ENCODE assay signal across 8 cellular contexts in genomic region chr7:75074262-75074641, GRCh38. TPM values are rescaled to one million over a fixed set of nuclear protein-coding genes. Genes with fewer than 3 reads are reported as not detected.
DNase-seq lines count a peak whose midpoint lies in the region; ATAC-seq and TF ChIP-seq lines count a peak whose summit lies in the region.
"Not testable (repeated sequence)": the region's sequence is repeated elsewhere in the genome, so short reads cannot be mapped to it uniquely, and the experiment has no call there.

No MANE protein-coding gene starts in this region.

- TF ChIP-seq CTCF in DOHH2 (IDR thresholded peaks at IDR 0.05; ENCODE audit: low read depth, low read length, poor library complexity, severe bottlenecking); NB4 (IDR thresholded peaks at IDR 0.05; ENCODE audit: low read depth, low read length); activated CD8-positive, alpha-beta T cell treated with anti-CD3 and anti-CD28 coated beads for 36 hours (IDR thresholded peaks at IDR 0.05); mammary epithelial cell (conservative IDR thresholded peaks at IDR 0.05 in 1 of 2, IDR thresholded peaks at IDR 0.05 in 1 of 2; ENCODE audit: extremely low read depth in 1 of 2, insufficient read depth in 1 of 2, low read depth in 1 of 2, low read length in 2 of 2); fibroblast of pulmonary artery (IDR thresholded peaks at IDR 0.05; ENCODE audit: low read length, missing control alignments); type B pancreatic cell (conservative IDR thresholded peaks at IDR 0.05): not testable (repeated sequence)

- H3K4me1 Mint-ChIP-seq in activated CD8-positive, alpha-beta T cell treated with anti-CD3 and anti-CD28 coated beads for 36 hours (ENCODE audit: low read depth); type B pancreatic cell (ENCODE audit: unreplicated experiment): not testable (repeated sequence)

- peak overlapping the region; percentile 95 for H2AFZ ChIP-seq in mammary epithelial cell (ENCODE audit: low read depth, low read length)
- not testable (repeated sequence) for H2AFZ ChIP-seq in mesenchymal stem cell (ENCODE audit: low read depth, low read length)

- peaks cover 11% of the 10 kb centered on the region for H3K79me1 ChIP-seq in mesenchymal stem cell (replicated peaks; ENCODE audit: low read length, poor library complexity, severe bottlenecking)

- not testable (repeated sequence) for H2BK120ac ChIP-seq in mesenchymal stem cell (ENCODE audit: low read depth, low read length)

- H3K27ac ChIP-seq in DOHH2 (ENCODE audit: low read depth, low read length); mesenchymal stem cell (ENCODE audit: low read length, poor library complexity, severe bottlenecking): not testable (repeated sequence)
- H3K27ac ChIP-seq in mammary epithelial cell (ENCODE audit: insufficient read depth, low read depth, low read length) (peak overlapping the region; percentile 76), rectal smooth muscle tissue (ENCODE audit: low read depth, low read length) (peak overlapping the region; percentile 89)

- H3K4me1 ChIP-seq in DOHH2 (ENCODE audit: control insufficient read depth, low read length), result peaks cover 13% of the 10 kb centered on the region
- not testable (repeated sequence) for H3K4me1 ChIP-seq in mammary epithelial cell (ENCODE audit: insufficient read depth, low read length); mesenchymal stem cell (ENCODE audit: control insufficient read depth, insufficient read depth, low read depth, low read length); rectal smooth muscle tissue (ENCODE audit: control insufficient read depth, insufficient read depth, low read length)

- H3K4me3 Mint-ChIP-seq in activated CD8-positive, alpha-beta T cell treated with anti-CD3 and anti-CD28 coated beads for 36 hours, result peak overlapping the region; percentile 84
- H3K4me3 Mint-ChIP-seq in type B pancreatic cell, result peak overlapping the region; percentile 98

- not testable (repeated sequence) for H2BK5ac ChIP-seq in mesenchymal stem cell (ENCODE audit: low read depth, low read length, poor library complexity, severe bottlenecking)

- POLR2A ChIA-PET in activated CD8-positive, alpha-beta T cell treated with anti-CD3 and anti-CD28 coated beads for 36 hours (lab: Charles Lee), result interaction anchor here (1.5 kb wide), 1 partner anchor 10 kb away, joined by 4 read pairs; no protein-coding TSS in a partner anchor

- BruUV-seq in mammary epithelial cell (replicated peaks; lab: Mats Ljungman, UMichigan), result not testable (repeated sequence)

- CTCF ChIA-PET in activated CD8-positive, alpha-beta T cell treated with anti-CD3 and anti-CD28 coated beads for 36 hours (lab: Charles Lee); mammary epithelial cell (lab: Charles Lee; ENCODE audit: low non-redundant PET): not testable (repeated sequence)

- not testable (repeated sequence) for H3K4ac ChIP-seq in mesenchymal stem cell (ENCODE audit: low read depth in 1 of 2, low read length in 2 of 2)

- not testable (repeated sequence) for H3K14ac ChIP-seq in mesenchymal stem cell (ENCODE audit: low read length in 2 of 2)

- not testable (repeated sequence) for H3K27me3 ChIP-seq in DOHH2 (ENCODE audit: control insufficient read depth, low read length); mammary epithelial cell (ENCODE audit: insufficient read depth, low read length); mesenchymal stem cell (ENCODE audit: control insufficient read depth in 1 of 2, insufficient read depth in 1 of 2, low read length in 2 of 2); rectal smooth muscle tissue (ENCODE audit: control insufficient read depth, insufficient read depth, low read length)

- H3K79me2 ChIP-seq in DOHH2 (ENCODE audit: control insufficient read depth, low read length), result peaks cover 19% of the 10 kb centered on the region
- peaks cover 25% of the 10 kb centered on the region for H3K79me2 ChIP-seq in mammary epithelial cell (ENCODE audit: insufficient read depth, low read length)

- H3K9me3 ChIP-seq in DOHH2 (ENCODE audit: control insufficient read depth, insufficient read depth, low read length); mammary epithelial cell (replicated peaks; ENCODE audit: insufficient read depth, low read length); mesenchymal stem cell (ENCODE audit: control insufficient read depth, low read length): not testable (repeated sequence)

- not testable (repeated sequence) for H4K20me1 ChIP-seq in DOHH2 (ENCODE audit: control insufficient read depth, insufficient read depth, low read depth, low read length); mammary epithelial cell (ENCODE audit: insufficient read depth, low read length)

- H3K27me3 Mint-ChIP-seq in activated CD8-positive, alpha-beta T cell treated with anti-CD3 and anti-CD28 coated beads for 36 hours; type B pancreatic cell: not testable (repeated sequence)

- H3K9me3 Mint-ChIP-seq in activated CD8-positive, alpha-beta T cell treated with anti-CD3 and anti-CD28 coated beads for 36 hours; type B pancreatic cell: not testable (repeated sequence)

- no CpG with 5 or more reads among the region's 8 CpGs for WGBS in mammary epithelial cell (ENCODE audit: low coverage, missing lambda C conversion rate)
- WGBS in mesenchymal stem cell, result 60% methylated on average over 1 of the region's 8 CpGs

- H3K36me3 Mint-ChIP-seq in activated CD8-positive, alpha-beta T cell treated with anti-CD3 and anti-CD28 coated beads for 36 hours (ENCODE audit: low read depth), result peaks cover 11% of the 10 kb centered on the region
- H3K36me3 Mint-ChIP-seq in type B pancreatic cell, result not testable (repeated sequence)

- TF ChIP-seq POLR2A in NB4 (IDR thresholded peaks at IDR 0.05; ENCODE audit: extremely low read depth, insufficient read length), result not testable (repeated sequence)

- H3F3A ChIP-seq in DOHH2 (ENCODE audit: control insufficient read depth, insufficient read depth), result not testable (repeated sequence)

- in situ Hi-C loops in mammary epithelial cell (cut with MboI; ENCODE audit: low sequenced_read_pairs in 2 of 2), result not testable (repeated sequence)

- intact Hi-C loops in activated CD8-positive, alpha-beta T cell treated with anti-CD3 and anti-CD28 coated beads for 36 hours (cut with micrococcal nuclease), result loop anchor here (10.0 kb wide), 1 partner anchor 691 kb away; no protein-coding TSS in a partner anchor
- intact Hi-C loops in mammary epithelial cell (cut with micrococcal nuclease), result not testable (repeated sequence)

- peaks cover 22% of the 10 kb centered on the region; the same call in 1 of the 2 replicates for H3K36me3 ChIP-seq in DOHH2 (ENCODE audit: control insufficient read depth, low read length)
- H3K36me3 ChIP-seq in mammary epithelial cell (ENCODE audit: insufficient read depth, low read length); rectal smooth muscle tissue (ENCODE audit: control insufficient read depth, insufficient read depth, low read length): not testable (repeated sequence)
- H3K36me3 ChIP-seq in mesenchymal stem cell (ENCODE audit: control insufficient read depth in 1 of 2, insufficient read depth in 2 of 2, low read depth in 1 of 2, low read length in 2 of 2), result peaks cover 9 to 21% of the 10 kb centered on the region in 2 experiments

- not testable (repeated sequence) for ATAC-seq in activated CD8-positive, alpha-beta T cell treated with anti-CD3 and anti-CD28 coated beads for 36 hours

- not testable (repeated sequence) for H3K9me2 ChIP-seq in DOHH2 (replicated peaks; ENCODE audit: control insufficient read depth, low read length)

- not testable (repeated sequence) for H3K18ac ChIP-seq in mesenchymal stem cell (ENCODE audit: low read depth in 1 of 2, low read length in 2 of 2)

- H3K4me2 ChIP-seq in DOHH2 (ENCODE audit: low read length) (peak overlapping the region; percentile 79), mammary epithelial cell (ENCODE audit: insufficient read depth, low read depth, low read length) (peak overlapping the region; percentile 95)
- not testable (repeated sequence) for H3K4me2 ChIP-seq in mesenchymal stem cell (ENCODE audit: low read length, poor library complexity, severe bottlenecking)

- dilution Hi-C loops in mammary epithelial cell (cut with HindIII; ENCODE audit: low sequenced_read_pairs), result not testable (repeated sequence)

- H2BK15ac ChIP-seq in mesenchymal stem cell (ENCODE audit: low read depth, poor library complexity, severe bottlenecking), result not testable (repeated sequence)

- H2BK12ac ChIP-seq in mesenchymal stem cell (ENCODE audit: low read length in 2 of 2), result not testable (repeated sequence)

- H3K9ac ChIP-seq in mammary epithelial cell (ENCODE audit: insufficient read depth, low read length); rectal smooth muscle tissue (ENCODE audit: low read length): not testable (repeated sequence)
- peak overlapping the region; percentile 97 for H3K9ac ChIP-seq in mesenchymal stem cell (ENCODE audit: low read length)

- H3K23ac ChIP-seq in mesenchymal stem cell (ENCODE audit: low read length in 2 of 2), result not testable (repeated sequence)

- H4K91ac ChIP-seq in mesenchymal stem cell (ENCODE audit: low read length), result not testable (repeated sequence)

- not testable (repeated sequence) for H4K8ac ChIP-seq in mesenchymal stem cell (ENCODE audit: low read length)

- peak overlapping the region; percentile 93 for H3K27ac Mint-ChIP-seq in activated CD8-positive, alpha-beta T cell treated with anti-CD3 and anti-CD28 coated beads for 36 hours
- peak overlapping the region; percentile 93 for H3K27ac Mint-ChIP-seq in type B pancreatic cell

- H3K4me3 ChIP-seq in DOHH2 (ENCODE audit: low read length) (peak overlapping the region; percentile 87), NB4 (ENCODE audit: low read depth, low read length) (peak overlapping the region; percentile 93), mammary epithelial cell (replicated peaks in 1 of 3; ENCODE audit: insufficient read depth in 1 of 3, low read depth in 2 of 3, low read length in 3 of 3) (peak overlapping the region in 2 of 3 experiments; percentile 76 to 82), fibroblast of pulmonary artery (replicated peaks; ENCODE audit: low read depth, low read length) (peak overlapping the region; percentile 76), mesenchymal stem cell (ENCODE audit: insufficient read depth in 1 of 2, low read depth in 1 of 2, low read length in 2 of 2) (peak overlapping the region in 1 of 2 experiments; percentile 93), rectal smooth muscle tissue (ENCODE audit: low read length) (peak overlapping the region; percentile 95)

- not testable (repeated sequence) for H2AK5ac ChIP-seq in mesenchymal stem cell (ENCODE audit: low read length, severe bottlenecking)

- DNase-seq in NB4 (ENCODE audit: low read depth); activated CD8-positive, alpha-beta T cell treated with anti-CD3 and anti-CD28 coated beads for 36 hours; fibroblast of pulmonary artery (ENCODE audit: low read depth); mesenchymal stem cell; type B pancreatic cell (ENCODE audit: extremely low spot score, unreplicated experiment): not testable (repeated sequence)
- DNase-seq in mammary epithelial cell, result peak; percentile 58

RNA-seq across cellular contexts. Expression of gene RCC1L, which starts 0.7 kb away (rescaled TPM):
- 10 to 100 TPM; 55.1 to 55.2 TPM for total RNA-seq in activated CD8-positive, alpha-beta T cell treated with anti-CD3 and anti-CD28 coated beads for 36 hours
- total RNA-seq in mammary epithelial cell, result 10 to 100 TPM; 36.0 to 37.0 TPM
- polyA plus RNA-seq in mammary epithelial cell, result 35.7 TPM
- polyA minus RNA-seq in mammary epithelial cell, result 13.5 TPM
- polyA plus RNA-seq in mesenchymal stem cell (2013, experiment 1 of 2), result 17.6 TPM
- polyA plus RNA-seq in mesenchymal stem cell (2013, experiment 2 of 2), result 18.3 TPM
- total RNA-seq in type B pancreatic cell (ENCODE audit: low replicate concordance), result 40.4 and 48.7 TPM in 2 replicates

RNA-seq across cellular contexts. Expression of gene GTF2IRD2B, which starts 18.1 kb away (rescaled TPM):
- total RNA-seq in activated CD8-positive, alpha-beta T cell treated with anti-CD3 and anti-CD28 coated beads for 36 hours, result 10 to 100 TPM; 13.4 to 18.9 TPM
- total RNA-seq in mammary epithelial cell, result 10 to 100 TPM; 10.6 to 14.2 TPM
- 5.1 TPM for polyA plus RNA-seq in mammary epithelial cell
- 3.2 TPM for polyA minus RNA-seq in mammary epithelial cell
- polyA plus RNA-seq in mesenchymal stem cell (2013, experiment 1 of 2), result 15.9 TPM
- 13.5 TPM for polyA plus RNA-seq in mesenchymal stem cell (2013, experiment 2 of 2)
- total RNA-seq in type B pancreatic cell (ENCODE audit: low replicate concordance), result 43.3 and 45.9 TPM in 2 replicates
